Comparison of ENCODE assay signal across 23 cellular contexts in genomic region chr3:127744875-127745274, GRCh38.
A peak's percentile ranks its signal among the peaks of the same experiment; 100 is the strongest.
DNase-seq lines count a peak whose midpoint lies in the region; ATAC-seq and TF ChIP-seq lines count a peak whose summit lies in the region.
"Had no signal": no experiment of that assay in that cellular context is flagged by ENCODE, and none has a peak within 500 bp of the region (broad histone marks: within the 10 kb centered on the region; RNA-seq: fewer than 3 reads in every experiment).

No MANE protein-coding gene starts in this region.

- H3K27ac Mint-ChIP-seq in nephron, result peak overlapping the region in 2 of 3 experiments; percentile 10 to 32
- no peak overlapping the region for H3K27ac Mint-ChIP-seq in stimulated activated memory B cell treated with anti-CD40 and anti-IgM and Interleukin-4, amounts not matched to agents 10 μg/mL and 1 μg/mL and 100 μg/mL, for 72 hours
- H3K27ac Mint-ChIP-seq: activated CD4-positive, alpha-beta T cell treated with anti-CD3 and anti-CD28 coated beads for 36 hours; IgD-negative memory B cell; stimulated activated naive CD8-positive, alpha-beta T cell treated with anti-CD3 and anti-CD28 coated beads, Interleukin-15, Interleukin-2, amounts not matched to agents 100 ng/mL and 50 ng/mL, for 24 hours had no signal

- H3K27ac ChIP-seq in heart left ventricle, result peak overlapping the region; percentile 46 to 95 (median 87)
- H3K27ac ChIP-seq in dorsolateral prefrontal cortex, result peak overlapping the region in 50 of 59 donors; percentile 7 to 86 (median 70)
- H3K27ac ChIP-seq in subcutaneous abdominal adipose tissue (ENCODE audit: low read depth, low read length), result peak overlapping the region; percentile 79

- H3K27me3 Mint-ChIP-seq in nephron (ENCODE audit: low read depth), result peaks cover 14% of the 10 kb centered on the region
- no peaks in the 10 kb centered on the region for H3K27me3 Mint-ChIP-seq in stimulated activated memory B cell treated with anti-CD40 and anti-IgM and Interleukin-4, amounts not matched to agents 10 μg/mL and 1 μg/mL and 100 μg/mL, for 72 hours

- peaks cover 0 to 11% (median 0%) of the 10 kb centered on the region in 9 donors for H3K36me3 ChIP-seq in heart left ventricle
- peaks cover 0 to 37% (median 18%) of the 10 kb centered on the region in 5 donors for H3K36me3 ChIP-seq in subcutaneous abdominal adipose tissue (ENCODE audit: control insufficient read depth in 5 of 5, insufficient read depth in 5 of 5, low read length in 5 of 5)
- H3K36me3 ChIP-seq: tibial nerve had no signal

- no peak for TF ChIP-seq CTCF in heart left ventricle (IDR thresholded peaks at IDR 0.05)
- no peak for TF ChIP-seq CTCF in dorsolateral prefrontal cortex (IDR thresholded peaks at IDR 0.05 in 54 of 56, conservative IDR thresholded peaks at IDR 0.05 in 2 of 56; ENCODE audit: low read depth in 1 of 56, partially characterized antibody in 56 of 56)
- no peak for TF ChIP-seq CTCF in nephron (IDR thresholded peaks at IDR 0.05; ENCODE audit: unreplicated experiment in 3 of 3)

- H3K4me3 Mint-ChIP-seq in nephron, result peak overlapping the region in 1 of 3 experiments; percentile 37
- no peak overlapping the region for H3K4me3 Mint-ChIP-seq in stimulated activated memory B cell treated with anti-CD40 and anti-IgM and Interleukin-4, amounts not matched to agents 10 μg/mL and 1 μg/mL and 100 μg/mL, for 72 hours
- H3K4me3 Mint-ChIP-seq: activated CD4-positive, alpha-beta T cell treated with anti-CD3 and anti-CD28 coated beads for 36 hours; central memory CD8-positive, alpha-beta T cell; IgD-negative memory B cell; stimulated activated naive CD8-positive, alpha-beta T cell treated with anti-CD3 and anti-CD28 coated beads, Interleukin-15, Interleukin-2, amounts not matched to agents 100 ng/mL and 50 ng/mL, for 24 hours had no signal

- no peaks in the 10 kb centered on the region for H3K36me3 Mint-ChIP-seq in nephron (ENCODE audit: low read depth)
- peaks cover 61% of the 10 kb centered on the region for H3K36me3 Mint-ChIP-seq in stimulated activated memory B cell treated with anti-CD40 and anti-IgM and Interleukin-4, amounts not matched to agents 10 μg/mL and 1 μg/mL and 100 μg/mL, for 72 hours
- H3K36me3 Mint-ChIP-seq: IgD-negative memory B cell had no signal

- peaks cover 61% of the 10 kb centered on the region for H3K4me1 Mint-ChIP-seq in nephron
- peaks cover 24% of the 10 kb centered on the region for H3K4me1 Mint-ChIP-seq in stimulated activated memory B cell treated with anti-CD40 and anti-IgM and Interleukin-4, amounts not matched to agents 10 μg/mL and 1 μg/mL and 100 μg/mL, for 72 hours
- H3K4me1 Mint-ChIP-seq: activated CD4-positive, alpha-beta T cell treated with anti-CD3 and anti-CD28 coated beads for 36 hours; central memory CD8-positive, alpha-beta T cell had no signal

- H3K9ac ChIP-seq in subcutaneous abdominal adipose tissue (ENCODE audit: low read length in 5 of 5), result no peak overlapping the region

- H3K9me3 ChIP-seq in heart left ventricle, result no peaks in the 10 kb centered on the region
- no peaks in the 10 kb centered on the region for H3K9me3 ChIP-seq in subcutaneous abdominal adipose tissue (ENCODE audit: control insufficient read depth in 5 of 5, low read length in 5 of 5)
- H3K9me3 ChIP-seq: tibial nerve had no signal

- DNase-seq in heart left ventricle, result no peak
- no peak for DNase-seq in left ventricle myocardium superior
- DNase-seq in dorsolateral prefrontal cortex, result no peak
- no peak for DNase-seq in kidney glomerular epithelial cell (lab: John Stamatoyannopoulos, UW)
- DNase-seq: activated CD4-positive, alpha-beta T cell treated with anti-CD3 and anti-CD28 coated beads for 36 hours; activated CD8-positive, alpha-beta memory T cell treated with anti-CD3 and anti-CD28 coated beads for 24 hours; activated gamma-delta T cell treated with Interleukin-2 at 50 U/mL for 16 hours; dermis blood vessel endothelial cell; DMS53; GDM1; H7; mammary epithelial cell; NCI-H1092; NCI-H2029; NCI-H748 treated with DMSO at 0.1 percent for 48 hours had no signal

- TF ChIP-seq POLR2A in heart left ventricle (IDR thresholded peaks at IDR 0.05), result no peak

- H3K4me3 ChIP-seq in heart left ventricle (no peak overlapping the region), dorsolateral prefrontal cortex (no peak overlapping the region), subcutaneous abdominal adipose tissue (ENCODE audit: low read depth in 1 of 5, low read length in 5 of 5) (no peak overlapping the region)
- H3K4me3 ChIP-seq: tibial nerve had no signal

- 55 to 70% (median 61%) methylated on average over 8 of the region's 8 CpGs for WGBS in heart left ventricle, 4 donors

- H3K27me3 ChIP-seq in heart left ventricle, result no peaks in the 10 kb centered on the region
- H3K27me3 ChIP-seq in dorsolateral prefrontal cortex, result no peaks in the 10 kb centered on the region
- no peaks in the 10 kb centered on the region for H3K27me3 ChIP-seq in subcutaneous abdominal adipose tissue (ENCODE audit: control insufficient read depth in 5 of 5, insufficient read depth in 4 of 5, low read length in 5 of 5)
- H3K27me3 ChIP-seq: tibial nerve had no signal

- H3K9me3 Mint-ChIP-seq in nephron, result no peaks in the 10 kb centered on the region
- no peaks in the 10 kb centered on the region for H3K9me3 Mint-ChIP-seq in stimulated activated memory B cell treated with anti-CD40 and anti-IgM and Interleukin-4, amounts not matched to agents 10 μg/mL and 1 μg/mL and 100 μg/mL, for 72 hours
- H3K9me3 Mint-ChIP-seq: central memory CD8-positive, alpha-beta T cell; IgD-negative memory B cell; stimulated activated naive CD8-positive, alpha-beta T cell treated with anti-CD3 and anti-CD28 coated beads, Interleukin-15, Interleukin-2, amounts not matched to agents 100 ng/mL and 50 ng/mL, for 24 hours had no signal

- H3K4me1 ChIP-seq in heart left ventricle, result peaks cover 14 to 100% (median 83%) of the 10 kb centered on the region in 12 donors
- peaks cover 11 to 99% (median 88%) of the 10 kb centered on the region in 5 donors for H3K4me1 ChIP-seq in subcutaneous abdominal adipose tissue (ENCODE audit: control insufficient read depth in 5 of 5, insufficient read depth in 5 of 5, low read length in 5 of 5)

- ATAC-seq in heart left ventricle (no peak), left ventricle myocardium superior (no peak), GM21619 (IDR thresholded peaks at IDR 0.05; ENCODE audit: unreplicated experiment) (no peak)
- ATAC-seq in stimulated activated memory B cell treated with anti-CD40 and anti-IgM and Interleukin-4, amounts not matched to agents 10 μg/mL and 1 μg/mL and 100 μg/mL, for 72 hours, result no peak
- ATAC-seq: activated CD4-positive, alpha-beta T cell treated with anti-CD3 and anti-CD28 coated beads for 36 hours had no signal

- intact Hi-C loops in heart left ventricle (cut with DNase I) (loop anchor here in 7 of 10 donors (2.0 to 10.0 kb wide), 6 partner anchors 43 to 77 kb away; partner anchors contain the start of gene MGLL (in 3 of the 7)), left ventricle myocardium superior (cut with micrococcal nuclease) (loop anchor here (10.0 kb wide), 2 partner anchors 50 to 70 kb away; no protein-coding TSS in a partner anchor), dorsolateral prefrontal cortex (cut with DNase I) (no loop called here)

Comparison
In these comparisons a context has a peak if more than half of its experiments do, and no peak if none do; other contexts are left out.
1. intact Hi-C loops: an anchor here in heart left ventricle (2.0 to 10.0 kb wide) and left ventricle myocardium superior (10.0 kb wide); none called in dorsolateral prefrontal cortex.